In the genomic region with DNA sequence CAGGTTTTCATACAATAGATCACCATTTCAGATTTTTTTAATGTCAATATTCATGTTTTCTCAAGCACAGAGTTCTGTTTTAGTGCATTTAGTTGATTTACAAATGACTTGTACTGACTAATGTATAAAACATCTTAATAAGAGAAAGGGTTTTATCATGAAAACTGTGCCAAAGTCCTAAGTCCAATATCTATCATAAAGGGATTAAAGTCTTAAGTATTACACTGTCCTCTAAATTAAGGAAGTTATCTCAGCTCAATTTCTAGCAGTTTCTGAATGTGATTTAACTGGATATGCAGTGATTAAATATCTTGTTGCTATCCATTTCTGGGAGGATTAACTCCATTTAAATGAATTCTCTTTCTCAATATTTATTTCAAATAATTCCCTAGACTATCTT, we compare ENCODE assay signal across 24 cellular contexts.
"Had no signal": no experiment of that assay in that cellular context is flagged by ENCODE, and none has a peak within 500 bp of the region (broad histone marks: within the 10 kb centered on the region; RNA-seq: fewer than 3 reads in every experiment).

No MANE protein-coding gene starts in this region.

- H3K36me3 ChIP-seq: colonic mucosa, gastrocnemius medialis, left lung, pancreas, right lobe of liver, stomach, thyroid gland, vagina had no signal

- H3K9me3 ChIP-seq: colonic mucosa, gastrocnemius medialis, pancreas, right lobe of liver, stomach, thyroid gland, vagina had no signal

- H3K4me3 ChIP-seq: colonic mucosa, gastrocnemius medialis, left lung, pancreas, right lobe of liver, stomach, thyroid gland, vagina had no signal

- H3K4me1 ChIP-seq: colonic mucosa, gastrocnemius medialis, left lung, pancreas, right lobe of liver, stomach, thyroid gland, vagina had no signal

- ATAC-seq: esophagus mucosa; gastrocnemius medialis; left lung; natural killer cell; pancreas; right lobe of liver; stimulated activated effector memory CD8-positive, alpha-beta T cell treated with anti-CD3 and anti-CD28 coated beads, Interleukin-12 subunit alpha, Interleukin-12 subunit beta, amount 100 ng/mL, for 72 hours had no signal

- DNase-seq: colonic mucosa; effector CD8-positive, alpha-beta T cell; endodermal cell; foreskin fibroblast; gastrocnemius medialis; head of caudate nucleus; kidney; left lung; mesendoderm; natural killer cell; occipital lobe; pancreas; retina; right lobe of liver; stimulated activated CD4-positive, alpha-beta T cell treated with anti-CD3 and anti-CD28 coated beads, Interleukin-2, amount 100 ng/mL, for 24 hours; stimulated activated CD4-positive, alpha-beta T cell treated with anti-CD3 and anti-CD28 coated beads, Interleukin-4, amount 100 ng/mL, for 24 hours; stimulated activated naive CD4-positive, alpha-beta T cell treated with Interleukin-2 at 50 U/mL for 16 hours; stomach; thyroid gland; trophoblast cell had no signal

- H3K27me3 ChIP-seq: colonic mucosa, gastrocnemius medialis, left lung, pancreas, right lobe of liver, stomach, thyroid gland, vagina had no signal

- H3K27ac ChIP-seq: colonic mucosa, epithelial cell of prostate, gastrocnemius medialis, left lung, pancreas, right lobe of liver, stomach, thyroid gland, vagina had no signal

- FAIRE-seq: kidney, pancreas had no signal
